Comparison of ENCODE assay signal across 12 cellular contexts in the genomic region with DNA sequence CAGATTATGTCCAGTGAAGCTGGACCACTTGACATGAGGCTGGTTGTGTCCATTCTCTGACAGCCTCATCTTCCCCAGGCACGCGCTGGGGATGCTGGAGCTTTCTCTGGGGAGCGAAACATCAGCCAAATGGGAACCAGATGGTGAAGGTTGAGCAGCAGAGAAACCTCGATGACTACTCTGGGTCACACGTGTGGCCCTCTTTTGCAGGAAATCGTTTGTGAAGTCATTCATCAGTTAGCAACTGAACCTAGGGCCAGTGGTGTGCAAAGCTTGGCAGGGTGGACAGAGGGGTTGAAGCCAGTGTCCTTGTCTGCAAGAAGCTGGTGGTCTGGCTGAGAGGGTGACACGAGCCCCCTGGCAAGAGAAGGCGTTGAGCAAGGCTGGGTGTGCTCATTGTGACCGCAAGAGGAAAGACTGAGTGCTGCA.
DNase-seq lines count a peak whose midpoint lies in the region; ATAC-seq, FAIRE-seq and TF ChIP-seq lines count a peak whose summit lies in the region.
"Had no signal": no experiment of that assay in that cellular context is flagged by ENCODE, and none has a peak within 500 bp of the region (broad histone marks: within the 10 kb centered on the region; RNA-seq: fewer than 3 reads in every experiment).

No MANE protein-coding gene starts in this region.

- H3K27me3 ChIP-seq in esophagus squamous epithelium = peaks cover 0 to 49% (median 0%) of the 10 kb centered on the region in 4 donors
- no peaks in the 10 kb centered on the region for H3K27me3 ChIP-seq in psoas muscle (ENCODE audit: insufficient read depth in 3 of 3, low read length in 2 of 3)

- no peak overlapping the region for H3K27ac Mint-ChIP-seq in HFFc6
- H3K27ac Mint-ChIP-seq: memory B cell had no signal

- ATAC-seq in psoas muscle (peak in 1 of 4 donors; percentile 1), HG02759 (IDR thresholded peaks at IDR 0.05; ENCODE audit: unreplicated experiment) (no peak), GM18505 (IDR thresholded peaks at IDR 0.05; ENCODE audit: unreplicated experiment) (no peak)

- TF ChIP-seq POLR2A in esophagus squamous epithelium (IDR thresholded peaks at IDR 0.05) (no peak), GM18505 (IDR thresholded peaks at IDR 0.05; ENCODE audit: borderline replicate concordance, extremely low read depth, insufficient read depth, insufficient read length) (no peak), H54 (IDR thresholded peaks at IDR 0.05; ENCODE audit: low read depth, low read length) (no peak)

- H3K27ac ChIP-seq in esophagus squamous epithelium (peak overlapping the region; percentile 89 to 99 (median 96)), psoas muscle (peak overlapping the region; percentile 99)

- H3K27me3 Mint-ChIP-seq in HFFc6 (ENCODE audit: insufficient read depth) = peaks cover 63% of the 10 kb centered on the region

- H3K4me1 ChIP-seq in esophagus squamous epithelium (peaks cover 64 to 100% (median 92%) of the 10 kb centered on the region in 3 donors), psoas muscle (peaks cover 98% of the 10 kb centered on the region)

- H3K9me3 ChIP-seq in esophagus squamous epithelium (no peaks in the 10 kb centered on the region), psoas muscle (no peaks in the 10 kb centered on the region)

- no peak overlapping the region for H3K4me3 Mint-ChIP-seq in HFFc6
- H3K4me3 Mint-ChIP-seq: memory B cell had no signal

- no peaks in the 10 kb centered on the region for H3K36me3 Mint-ChIP-seq in HFFc6 (ENCODE audit: low read depth)
- H3K36me3 Mint-ChIP-seq: memory B cell had no signal

- no peaks in the 10 kb centered on the region for H3K9me3 Mint-ChIP-seq in HFFc6
- H3K9me3 Mint-ChIP-seq: memory B cell had no signal

- intact Hi-C loops in esophagus squamous epithelium (cut with DNase I) = no loop called here
- intact Hi-C loops in psoas muscle (cut with DNase I) = no loop called here

- H3K4me1 Mint-ChIP-seq in HFFc6 (ENCODE audit: low read depth) = peaks cover 35% of the 10 kb centered on the region

- FAIRE-seq in H54 (lab: Jason Lieb, UNC) = no peak

- H3K36me3 ChIP-seq in esophagus squamous epithelium (peaks cover 0 to 8% (median 0%) of the 10 kb centered on the region in 3 donors), psoas muscle (ENCODE audit: insufficient read depth in 1 of 2, low read depth in 1 of 2) (no peaks in the 10 kb centered on the region)

- DNase-seq in AG20443 (ENCODE audit: low spot score) (peak; percentile 76), HFFc6 (peak; percentile 60), esophagus squamous epithelium (lab: John Stamatoyannopoulos, UW) (no peak), psoas muscle (peak; percentile 80 to 89), NCI-H1092 (lab: John Stamatoyannopoulos, UW) (no peak), H54 (ENCODE audit: insufficient read length, low spot score) (no peak)
- DNase-seq: activated CD8-positive, alpha-beta memory T cell treated with anti-CD3 and anti-CD28 coated beads, Interleukin-2, amount 50 U/mL, for 48 hours; central memory CD4-positive, alpha-beta T cell; foreskin melanocyte had no signal

- H3K4me3 ChIP-seq in esophagus squamous epithelium (peak overlapping the region in 1 of 4 donors; percentile 0), psoas muscle (no peak overlapping the region)

- no peak for TF ChIP-seq CTCF in HFFc6 (IDR thresholded peaks at IDR 0.05)
- TF ChIP-seq CTCF in esophagus squamous epithelium (IDR thresholded peaks at IDR 0.05) = no peak
- no peak for TF ChIP-seq CTCF in psoas muscle (IDR thresholded peaks at IDR 0.05)

- WGBS in esophagus squamous epithelium, 2 donors = 64 to 71% methylated on average over 3 to 6 of the region's 9 CpGs
- WGBS in psoas muscle, 3 donors = 42 to 53% (median 50%) methylated on average over 9 of the region's 9 CpGs

Comparison
In these comparisons a context has a peak if more than half of its experiments do, and no peak if none do; other contexts are left out.
1. DNase-seq: peak in AG20443 (single experiment), HFFc6 (single experiment) and psoas muscle (2 of 2); none in esophagus squamous epithelium (single experiment), NCI-H1092 (single experiment) and H54 (single experiment).